15 cellular contexts compared by ENCODE assay signal in the genomic region with DNA sequence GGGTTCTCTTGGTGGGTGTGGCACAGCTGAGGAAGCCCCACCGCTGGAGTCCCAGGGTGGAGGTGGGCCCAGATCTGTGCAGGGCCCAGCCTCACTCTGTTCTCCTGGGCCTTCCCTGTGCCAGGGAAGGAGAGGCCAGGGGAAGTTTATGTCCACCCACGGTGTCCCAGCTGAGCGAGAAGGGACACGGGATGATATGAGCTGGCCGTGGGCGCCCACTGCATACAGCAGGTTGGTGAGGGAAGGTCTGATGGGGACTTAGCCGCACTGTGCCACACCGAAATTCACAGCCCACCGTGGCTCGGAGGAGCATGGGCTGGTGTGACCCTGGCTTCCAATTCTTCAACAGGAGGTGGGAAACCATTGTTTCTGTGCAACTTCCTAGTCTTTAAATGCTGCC. TPM values are rescaled to one million over a fixed set of nuclear protein-coding genes. Genes with fewer than 3 reads are reported as not detected.
DNase-seq lines count a peak whose midpoint lies in the region; ATAC-seq and TF ChIP-seq lines count a peak whose summit lies in the region.
"Had no signal": no experiment of that assay in that cellular context is flagged by ENCODE, and none has a peak within 500 bp of the region (broad histone marks: within the 10 kb centered on the region; RNA-seq: fewer than 3 reads in every experiment).

No MANE protein-coding gene starts in this region.

- H3K36me3 ChIP-seq in left ventricle myocardium inferior = no peaks in the 10 kb centered on the region
- no peaks in the 10 kb centered on the region for H3K36me3 ChIP-seq in PC-3 (ENCODE audit: low read depth, low read length)
- H3K36me3 ChIP-seq in WERI-Rb-1 = no peaks in the 10 kb centered on the region

- ATAC-seq in Right ventricle myocardium inferior = no peak
- ATAC-seq in PC-3 = no peak
- ATAC-seq in HG02623 (IDR thresholded peaks at IDR 0.05; ENCODE audit: unreplicated experiment) = no peak

- in situ Hi-C loops in GM13977 (cut with MboI; ENCODE audit: low pct_unique_long_range_greater_than_20kb, low sequenced_read_pairs, unreplicated experiment) = no loop called here

- intact Hi-C loops in Right ventricle myocardium inferior (cut with DNase I) = no loop called here
- intact Hi-C loops in left ventricle myocardium inferior (cut with micrococcal nuclease) = no loop called here
- intact Hi-C loops in PC-3 (cut with micrococcal nuclease) = no loop called here

- peak; percentile 4 for DNase-seq in Right ventricle myocardium inferior (ENCODE audit: missing footprints)
- no peak for DNase-seq in left ventricle myocardium inferior
- DNase-seq in PC-3 = no peak
- DNase-seq in WERI-Rb-1 = no peak
- no peak for DNase-seq in GM13977 (ENCODE audit: low spot score)
- no peak for DNase-seq in activated naive CD8-positive, alpha-beta T cell treated with anti-CD3 and anti-CD28 coated beads for 36 hours
- DNase-seq in DMS153 (lab: John Stamatoyannopoulos, UW) = no peak
- DNase-seq: CD4-positive, CD25-positive, alpha-beta regulatory T cell; CD8-positive, alpha-beta memory T cell; DMS 273 treated with DMSO at 0.1 percent for 48 hours; HCEC 1CT had no signal

- CTCF ChIA-PET in PC-3 (lab: Charles Lee) = no interaction called here

- POLR2A ChIA-PET in PC-3 (lab: Charles Lee; ENCODE audit: unreplicated experiment) = no interaction called here

- no peak overlapping the region for H3K4me2 ChIP-seq in PC-3 (ENCODE audit: low read length)
- H3K4me2 ChIP-seq: GM23338 had no signal

- H4K20me1 ChIP-seq in PC-3 (ENCODE audit: low read length) = no peaks in the 10 kb centered on the region

- H3F3A ChIP-seq in PC-3 (ENCODE audit: low read length, unreplicated experiment) = no peaks in the 10 kb centered on the region

- peaks cover 50% of the 10 kb centered on the region for H3K27me3 Mint-ChIP-seq in activated naive CD8-positive, alpha-beta T cell treated with anti-CD3 and anti-CD28 coated beads for 36 hours

- H3K9me2 ChIP-seq in PC-3 (replicated peaks; ENCODE audit: low read length) = no peaks in the 10 kb centered on the region

- H3K27ac ChIP-seq in left ventricle myocardium inferior (replicated peaks) (no peak overlapping the region), PC-3 (ENCODE audit: low read length) (peak overlapping the region; percentile 47), WERI-Rb-1 (peak overlapping the region; percentile 37; the same call in 1 of the 2 replicates)
- H3K27ac ChIP-seq: 22Rv1 had no signal

- no peak overlapping the region for H3K4me3 ChIP-seq in left ventricle myocardium inferior
- H3K4me3 ChIP-seq in PC-3 (ENCODE audit: low read length) = no peak overlapping the region
- no peak overlapping the region for H3K4me3 ChIP-seq in WERI-Rb-1 (ENCODE audit: low read depth, low read length)
- H3K4me3 ChIP-seq: GM23338 had no signal

- H3K9me3 ChIP-seq in left ventricle myocardium inferior (replicated peaks) (no peaks in the 10 kb centered on the region), PC-3 (ENCODE audit: low read length) (no peaks in the 10 kb centered on the region), WERI-Rb-1 (ENCODE audit: severe bottlenecking) (no peaks in the 10 kb centered on the region)

- H3K27ac Mint-ChIP-seq in activated naive CD8-positive, alpha-beta T cell treated with anti-CD3 and anti-CD28 coated beads for 36 hours = no peak overlapping the region
- H3K27ac Mint-ChIP-seq: CD4-positive, CD25-positive, alpha-beta regulatory T cell; CD8-positive, alpha-beta memory T cell; GM23338 had no signal

- H3K27me3 ChIP-seq in left ventricle myocardium inferior (ENCODE audit: low read depth) (peaks cover 95% of the 10 kb centered on the region), PC-3 (ENCODE audit: low read length) (peaks cover 18% of the 10 kb centered on the region), WERI-Rb-1 (ENCODE audit: insufficient read depth, low read depth, severe bottlenecking) (no peaks in the 10 kb centered on the region)

- no peak overlapping the region for H3K4me3 Mint-ChIP-seq in activated naive CD8-positive, alpha-beta T cell treated with anti-CD3 and anti-CD28 coated beads for 36 hours
- H3K4me3 Mint-ChIP-seq: CD4-positive, CD25-positive, alpha-beta regulatory T cell; CD8-positive, alpha-beta memory T cell; GM23338 had no signal

- peak overlapping the region; percentile 41; the same call in 1 of the 2 replicates for H3K9ac ChIP-seq in PC-3 (ENCODE audit: low read length)

- no peaks in the 10 kb centered on the region for H3K36me3 Mint-ChIP-seq in activated naive CD8-positive, alpha-beta T cell treated with anti-CD3 and anti-CD28 coated beads for 36 hours
- H3K36me3 Mint-ChIP-seq: CD4-positive, CD25-positive, alpha-beta regulatory T cell; CD8-positive, alpha-beta memory T cell had no signal

- no peaks in the 10 kb centered on the region for H3K9me3 Mint-ChIP-seq in activated naive CD8-positive, alpha-beta T cell treated with anti-CD3 and anti-CD28 coated beads for 36 hours
- H3K9me3 Mint-ChIP-seq: CD4-positive, CD25-positive, alpha-beta regulatory T cell; CD8-positive, alpha-beta memory T cell; GM23338 had no signal

- H3K4me1 ChIP-seq in left ventricle myocardium inferior (no peaks in the 10 kb centered on the region), PC-3 (ENCODE audit: insufficient read depth, low read length) (peaks cover 15% of the 10 kb centered on the region)

- H3K79me2 ChIP-seq in PC-3 (ENCODE audit: low read length) = no peaks in the 10 kb centered on the region

- BruUV-seq in PC-3 (replicated peaks; lab: Mats Ljungman, UMichigan) = no TSS peak

- TF ChIP-seq CTCF in left ventricle myocardium inferior (IDR thresholded peaks at IDR 0.05; ENCODE audit: borderline replicate concordance) = no peak
- no peak for TF ChIP-seq CTCF in PC-3 (conservative IDR thresholded peaks at IDR 0.05; ENCODE audit: low read depth, low read length)
- no peak for TF ChIP-seq CTCF in WERI-Rb-1 (IDR thresholded peaks at IDR 0.05; ENCODE audit: low read depth, low read length)
- TF ChIP-seq CTCF in GM13977 (IDR thresholded peaks at IDR 0.05; ENCODE audit: extremely low read depth, insufficient read depth, missing control alignments) = no peak

- peaks cover 3% of the 10 kb centered on the region for H3K4me1 Mint-ChIP-seq in activated naive CD8-positive, alpha-beta T cell treated with anti-CD3 and anti-CD28 coated beads for 36 hours
- H3K4me1 Mint-ChIP-seq: CD4-positive, CD25-positive, alpha-beta regulatory T cell; CD8-positive, alpha-beta memory T cell had no signal

- 0 out of 2 replicates have a peak overlapping the region, but pooled peaks have one; percentile 84 for H2AFZ ChIP-seq in PC-3 (ENCODE audit: low read length)
- H2AFZ ChIP-seq: GM23338 had no signal

RNA-seq across cellular contexts. Expression of a gene that starts 33.9 kb away (rescaled TPM):
- total RNA-seq in Right ventricle myocardium inferior (0.08 TPM), left ventricle myocardium inferior (not detected), PC-3 (2014; rRNA removed) (0.07 and 0.46 TPM in 2 replicates)
- not detected for total RNA-seq in activated naive CD8-positive, alpha-beta T cell treated with anti-CD3 and anti-CD28 coated beads for 36 hours
- total RNA-seq: CD4-positive, CD25-positive, alpha-beta regulatory T cell; CD8-positive, alpha-beta memory T cell; HepG2 had no signal

RNA-seq across cellular contexts. Expression of a gene that starts 54.9 kb away (rescaled TPM):
- total RNA-seq in Right ventricle myocardium inferior (6.4 TPM), left ventricle myocardium inferior (3.5 TPM), PC-3 (2014; rRNA removed) (not detected in 2 replicates)
- not detected for total RNA-seq in activated naive CD8-positive, alpha-beta T cell treated with anti-CD3 and anti-CD28 coated beads for 36 hours
- total RNA-seq: GM23338, HepG2 had no signal
